8 cellular contexts compared by ENCODE assay signal in the genomic region with DNA sequence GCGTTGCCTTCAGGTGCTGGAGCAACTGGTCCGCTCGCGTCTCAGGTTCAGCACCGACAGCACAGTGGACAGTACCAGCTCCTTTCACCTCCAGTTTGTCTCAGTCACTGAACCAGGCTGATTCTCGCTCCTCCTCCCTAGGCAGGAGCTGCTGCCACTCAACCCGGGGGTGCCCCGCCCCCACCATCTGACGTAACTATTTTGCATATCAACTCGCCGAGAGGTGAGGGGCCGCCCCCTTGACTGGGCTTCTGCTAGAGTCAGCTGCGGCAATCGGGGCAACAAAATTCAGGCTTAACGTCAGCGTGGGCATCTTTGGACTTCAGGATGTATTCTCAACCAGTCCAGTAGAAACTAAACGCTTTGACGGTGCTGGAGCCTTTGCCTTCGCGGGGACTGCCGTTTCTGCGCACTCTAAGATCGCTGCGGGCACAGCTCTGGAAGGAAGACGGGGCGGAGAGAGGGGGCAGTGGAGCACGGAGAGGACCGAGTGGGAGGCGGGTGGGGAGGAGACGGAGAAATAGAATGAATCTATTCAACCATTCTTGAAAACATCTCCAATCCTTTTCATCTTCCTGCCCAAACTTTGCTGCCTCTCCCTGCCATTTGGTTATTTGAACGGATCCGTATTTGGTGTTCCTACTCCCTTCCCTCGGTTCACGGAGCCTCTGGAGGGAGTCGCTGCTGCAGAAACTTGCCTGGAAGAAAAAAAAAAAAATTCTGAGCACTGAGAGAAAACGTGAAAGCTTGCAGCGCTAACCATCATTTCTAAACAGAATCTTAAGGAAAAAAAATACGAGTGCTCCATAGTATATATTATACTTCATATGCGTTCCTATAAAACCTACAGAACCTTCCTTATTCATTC. TPM values are rescaled to one million over a fixed set of nuclear protein-coding genes. Genes with fewer than 3 reads are reported as not detected.
DNase-seq lines count a peak whose midpoint lies in the region; ATAC-seq and TF ChIP-seq lines count a peak whose summit lies in the region.

A gene (minus strand): TSS at position 109 of the 868 bp plus-strand sequence. CDS start 52,604 bp downstream, outside the sequence.

- H3K27ac ChIP-seq in uterus = no peak within 1 kb of the TSS

- H3K4me1 ChIP-seq in uterus = no peaks in the 10 kb centered on the region

- intact Hi-C loops in uterus (cut with DNase I; ENCODE audit: low total_unique reads) = no loop called here

- no peak within 1 kb of the TSS for H3K4me3 ChIP-seq in uterus

- TF ChIP-seq CTCF in chondrocyte (IDR thresholded peaks at IDR 0.05) = no peak
- no peak for TF ChIP-seq CTCF in uterus (IDR thresholded peaks at IDR 0.05)

- no peaks in the 10 kb centered on the region for H3K9me3 ChIP-seq in uterus

- TF ChIP-seq POLR2A in uterus (IDR thresholded peaks at IDR 0.05) = no peak

- peaks cover 17% of the 10 kb centered on the region for H3K4me1 Mint-ChIP-seq in chondrocyte (ENCODE audit: low read depth)

- no peaks in the 10 kb centered on the region for H3K36me3 Mint-ChIP-seq in chondrocyte (ENCODE audit: low read depth)

- peak; percentile 78 for ATAC-seq in GM21367 (IDR thresholded peaks at IDR 0.05; ENCODE audit: unreplicated experiment)

- H3K27ac Mint-ChIP-seq in chondrocyte (ENCODE audit: unreplicated experiment) = no peak within 1 kb of the TSS

- H3K9me3 Mint-ChIP-seq in chondrocyte (ENCODE audit: low read depth) = no peaks in the 10 kb centered on the region

- H3K27me3 Mint-ChIP-seq in chondrocyte (ENCODE audit: low read depth) = peaks cover 24% of the 10 kb centered on the region

- DNase-seq in DMS114 treated with DMSO at 0.1 percent for 48 hours (lab: John Stamatoyannopoulos, UW; ENCODE audit: unreplicated experiment) (peak; percentile 18), HK-2 (ENCODE audit: unreplicated experiment) (peak; percentile 91), SW480 (ENCODE audit: low spot score) (peak; percentile 18), chondrocyte (ENCODE audit: low spot score) (no peak), left kidney (ENCODE audit: low read depth, low spot score) (peak; percentile 97), uterus (no peak)
- DNase-seq in stimulated activated CD4-positive, alpha-beta T cell treated with anti-CD3 and anti-CD28 coated beads, Interleukin-1b, Interleukin-23, amount 100 ng/mL, for 24 hours (ENCODE audit: low read depth in 4 of 4, low spot score in 1 of 4) = peak in 3 of 4 experiments; percentile 4 to 17 (median 5)

- peaks cover 0 to 3% of the 10 kb centered on the region in 2 donors for H3K27me3 ChIP-seq in uterus

- H3K4me3 Mint-ChIP-seq in chondrocyte (ENCODE audit: unreplicated experiment) = peak within 1 kb of the TSS; percentile 67

- H3K36me3 ChIP-seq in uterus = no peaks in the 10 kb centered on the region

RNA-seq across cellular contexts. Expression of the gene that starts here (rescaled TPM):
- total RNA-seq in chondrocyte = not detected in 3 replicates
- 1 to 10 TPM in 1 of 4 donors, not detected in 3; 2.4 TPM for total RNA-seq in uterus

Comparison
In these comparisons a context has a peak if more than half of its experiments do, and no peak if none do; other contexts are left out.
1. DNase-seq: peak in DMS114 treated with DMSO at 0.1 percent for 48 hours (single experiment), HK-2 (single experiment), SW480 (single experiment), left kidney (single experiment) and stimulated activated CD4-positive, alpha-beta T cell treated with anti-CD3 and anti-CD28 coated beads, Interleukin-1b, Interleukin-23, amount 100 ng/mL, for 24 hours (3 of 4); none in chondrocyte (single experiment) and uterus (0 of 2).